Comparison of ENCODE assay signal across 19 cellular contexts in the genomic region with DNA sequence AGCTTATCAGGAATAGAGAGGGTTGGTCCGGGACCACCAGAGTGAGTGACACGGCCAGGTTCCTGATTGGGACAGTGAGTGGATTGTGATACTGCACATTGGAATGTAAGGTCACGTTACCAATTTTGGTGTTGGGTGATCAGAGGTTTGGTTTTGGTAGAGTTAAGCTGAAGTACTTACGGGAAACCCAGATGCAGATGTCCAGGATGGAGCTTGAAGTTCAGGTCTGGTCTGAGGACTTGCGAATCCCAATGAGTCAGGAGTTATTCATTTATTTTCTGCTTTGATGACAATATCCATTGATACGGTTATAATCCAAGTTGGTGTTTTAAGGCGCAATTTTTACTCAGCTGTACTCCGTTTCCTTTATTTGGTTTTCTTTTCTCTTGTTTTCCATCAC.
DNase-seq lines count a peak whose midpoint lies in the region; ATAC-seq, FAIRE-seq and TF ChIP-seq lines count a peak whose summit lies in the region.
"Had no signal": no experiment of that assay in that cellular context is flagged by ENCODE, and none has a peak within 500 bp of the region (broad histone marks: within the 10 kb centered on the region; RNA-seq: fewer than 3 reads in every experiment).

No MANE protein-coding gene starts in this region.

- no peaks in the 10 kb centered on the region for H4K20me1 ChIP-seq in PC-3 (ENCODE audit: low read length)

- TF ChIP-seq CTCF in D721Med (IDR thresholded peaks at IDR 0.05; ENCODE audit: insufficient read depth, missing control alignments) (no peak), PC-3 (conservative IDR thresholded peaks at IDR 0.05; ENCODE audit: low read depth, low read length) (no peak), epithelial cell of esophagus (IDR thresholded peaks at IDR 0.05; ENCODE audit: insufficient read depth, low read depth, low read length, missing control alignments) (no peak)

- no peak overlapping the region for H3K4me2 ChIP-seq in PC-3 (ENCODE audit: low read length)

- H3K27me3 ChIP-seq in PC-3 (ENCODE audit: low read length): no peaks in the 10 kb centered on the region

- no peak overlapping the region for H3K27ac ChIP-seq in PC-3 (ENCODE audit: low read length)
- H3K27ac ChIP-seq: GM23248 had no signal

- H3K36me3 ChIP-seq in PC-3 (ENCODE audit: low read depth, low read length): peaks cover 40% of the 10 kb centered on the region; the same call in 1 of the 2 replicates

- no peak overlapping the region for H3K9ac ChIP-seq in PC-3 (ENCODE audit: low read length)
- H3K9ac ChIP-seq: GM23248 had no signal

- no peaks in the 10 kb centered on the region for H3K4me1 ChIP-seq in PC-3 (ENCODE audit: insufficient read depth, low read length)

- intact Hi-C loops in PC-3 (cut with micrococcal nuclease): no loop called here

- POLR2A ChIA-PET in PC-3 (lab: Charles Lee; ENCODE audit: unreplicated experiment): no interaction called here

- H3F3A ChIP-seq in PC-3 (ENCODE audit: low read length, unreplicated experiment): no peaks in the 10 kb centered on the region

- no TSS peak for BruUV-seq in PC-3 (replicated peaks; lab: Mats Ljungman, UMichigan)

- H3K79me2 ChIP-seq in PC-3 (ENCODE audit: low read length): no peaks in the 10 kb centered on the region

- H3K9me2 ChIP-seq in PC-3 (replicated peaks; ENCODE audit: low read length): no peaks in the 10 kb centered on the region

- FAIRE-seq in D721Med (lab: Jason Lieb, UNC): peak; percentile 99
- FAIRE-seq: GM12878 had no signal

- ATAC-seq in PC-3 (no peak), GM18909 (IDR thresholded peaks at IDR 0.05; ENCODE audit: poor library complexity, unreplicated experiment) (no peak)
- ATAC-seq: GM12878, HCT116 had no signal

- DNase-seq in D721Med (ENCODE audit: insufficient read length, low spot score): no peak
- peak; percentile 3 for DNase-seq in PC-3
- peak; percentile 19 for DNase-seq in epithelial cell of esophagus (ENCODE audit: low read depth)
- DNase-seq in renal cortical epithelial cell (ENCODE audit: low read depth): peak; percentile 38
- no peak for DNase-seq in NCI-H146 treated with DMSO at 0.1 percent for 48 hours (lab: John Stamatoyannopoulos, UW; ENCODE audit: unreplicated experiment)
- DNase-seq in midbrain (lab: John Stamatoyannopoulos, UW): no peak
- no peak for DNase-seq in activated CD8-positive, alpha-beta memory T cell treated with anti-CD3 and anti-CD28 coated beads, Interleukin-2, amount 50 U/mL, for 4 hours
- DNase-seq: DMS79, GM23248, Kasumi-1, NCI-H1694 treated with DMSO at 0.1 percent for 48 hours, NCI-H2081 treated with DMSO at 0.1 percent for 48 hours, NCI-H446, NCI-H526, OCI-M1, SHP77 had no signal

- H3K4me3 ChIP-seq in PC-3 (ENCODE audit: low read length) (no peak overlapping the region), epithelial cell of esophagus (ENCODE audit: low read length) (no peak overlapping the region)
- H3K4me3 ChIP-seq: GM12878, GM23248 had no signal

- CTCF ChIA-PET in PC-3 (lab: Charles Lee): no interaction called here

- H2AFZ ChIP-seq in PC-3 (ENCODE audit: low read length): no peak overlapping the region
- H2AFZ ChIP-seq: GM23248 had no signal

- H3K9me3 ChIP-seq in PC-3 (ENCODE audit: low read length): no peaks in the 10 kb centered on the region

Comparison
In these comparisons a context has a peak if more than half of its experiments do, and no peak if none do; other contexts are left out.
1. DNase-seq: peak in PC-3 (single experiment), epithelial cell of esophagus (single experiment) and renal cortical epithelial cell (single experiment); none in D721Med (single experiment), NCI-H146 treated with DMSO at 0.1 percent for 48 hours (single experiment), midbrain (single experiment) and activated CD8-positive, alpha-beta memory T cell treated with anti-CD3 and anti-CD28 coated beads, Interleukin-2, amount 50 U/mL, for 4 hours (single experiment).